18 cellular contexts compared by ENCODE assay signal in genomic region chr7:115014794-115015193, GRCh38.
A peak's percentile ranks its signal among the peaks of the same experiment; 100 is the strongest.
DNase-seq lines count a peak whose midpoint lies in the region; ATAC-seq, FAIRE-seq and TF ChIP-seq lines count a peak whose summit lies in the region.
"Had no signal": no experiment of that assay in that cellular context is flagged by ENCODE, and none has a peak within 500 bp of the region (broad histone marks: within the 10 kb centered on the region; RNA-seq: fewer than 3 reads in every experiment).

No MANE protein-coding gene starts in this region.

- no peak for FAIRE-seq in H54 (lab: Jason Lieb, UNC)
- FAIRE-seq: GM19239, H1 had no signal

- no peak for TF ChIP-seq POLR2A in H54 (IDR thresholded peaks at IDR 0.05; ENCODE audit: low read depth, low read length)

- peak overlapping the region; percentile 36 for H3K27ac ChIP-seq in CD4-positive, CD25-positive, alpha-beta regulatory T cell (ENCODE audit: insufficient read depth, low read length, poor library complexity, severe bottlenecking)
- peak overlapping the region; percentile 60 for H3K27ac ChIP-seq in KOPT-K1 (ENCODE audit: low read depth, low read length, poor library complexity, severe bottlenecking)
- H3K27ac ChIP-seq in smooth muscle cell (ENCODE audit: low read depth), result peak overlapping the region; percentile 87
- H3K27ac ChIP-seq: HL-60 had no signal

- H3K4me1 ChIP-seq in CD4-positive, CD25-positive, alpha-beta regulatory T cell (ENCODE audit: control insufficient read depth, insufficient read depth, low read length, poor library complexity, severe bottlenecking), result peaks cover 18% of the 10 kb centered on the region
- no peaks in the 10 kb centered on the region for H3K4me1 ChIP-seq in smooth muscle cell (ENCODE audit: low read depth)
- H3K4me1 ChIP-seq: Caco-2 had no signal

- no peak overlapping the region for H3K4me3 Mint-ChIP-seq in CD4-positive, CD25-positive, alpha-beta regulatory T cell
- peak overlapping the region in 1 of 2 donors; percentile 20 for H3K4me3 Mint-ChIP-seq in effector memory CD8-positive, alpha-beta T cell
- H3K4me3 Mint-ChIP-seq: B cell had no signal

- H3K36me3 ChIP-seq in CD4-positive, CD25-positive, alpha-beta regulatory T cell (ENCODE audit: control insufficient read depth, insufficient read depth, low read length), result peaks cover 19% of the 10 kb centered on the region
- peaks cover 34% of the 10 kb centered on the region for H3K36me3 ChIP-seq in KOPT-K1 (ENCODE audit: insufficient read depth, low read length)
- no peaks in the 10 kb centered on the region for H3K36me3 ChIP-seq in smooth muscle cell (ENCODE audit: low read depth)

- H3K9me3 Mint-ChIP-seq in CD4-positive, CD25-positive, alpha-beta regulatory T cell, result no peaks in the 10 kb centered on the region
- H3K9me3 Mint-ChIP-seq in effector memory CD8-positive, alpha-beta T cell, result no peaks in the 10 kb centered on the region
- H3K9me3 Mint-ChIP-seq: CD8-positive, alpha-beta memory T cell had no signal

- DNase-seq in CD4-positive, CD25-positive, alpha-beta regulatory T cell, result no peak
- DNase-seq in effector memory CD8-positive, alpha-beta T cell, result no peak
- DNase-seq in smooth muscle cell (lab: John Stamatoyannopoulos, UW; ENCODE audit: unreplicated experiment) (no peak), A172 (ENCODE audit: low spot score) (no peak), ureter (ENCODE audit: low spot score) (no peak), H54 (ENCODE audit: insufficient read length, low spot score) (no peak)
- no peak for DNase-seq in activated effector memory CD4-positive, alpha-beta T cell treated with Interleukin-2 at 50 U/mL for 16 hours
- DNase-seq: 8988T; C1 segment of cervical spinal cord; Caco-2; CD8-positive, alpha-beta memory T cell; GF-D8 had no signal

- H3K4me1 Mint-ChIP-seq in CD4-positive, CD25-positive, alpha-beta regulatory T cell, result peaks cover 25 to 59% (median 39%) of the 10 kb centered on the region in 4 donors
- peaks cover 27 to 44% of the 10 kb centered on the region in 2 donors for H3K4me1 Mint-ChIP-seq in effector memory CD8-positive, alpha-beta T cell (ENCODE audit: low read depth in 2 of 2)

- no peak overlapping the region for H3K4me2 ChIP-seq in smooth muscle cell

- no peak for ATAC-seq in CD4-positive, CD25-positive, alpha-beta regulatory T cell (ENCODE audit: low read depth in 2 of 2)
- peak; percentile 67 for ATAC-seq in effector memory CD8-positive, alpha-beta T cell (replicated peaks)
- ATAC-seq: HCT116 had no signal

- TF ChIP-seq CTCF in smooth muscle cell (IDR thresholded peaks at IDR 0.05; ENCODE audit: borderline replicate concordance, insufficient read depth, poor library complexity, severe bottlenecking), result no peak

- H3K27me3 Mint-ChIP-seq in CD4-positive, CD25-positive, alpha-beta regulatory T cell, result no peaks in the 10 kb centered on the region
- no peaks in the 10 kb centered on the region for H3K27me3 Mint-ChIP-seq in effector memory CD8-positive, alpha-beta T cell
- H3K27me3 Mint-ChIP-seq: B cell; CD8-positive, alpha-beta memory T cell had no signal

- 91% methylated on average over 1 of the region's 1 CpG for WGBS in smooth muscle cell (ENCODE audit: low lambda C conversion rate)

- peak overlapping the region in 1 of 3 donors; percentile 26 for H3K27ac Mint-ChIP-seq in CD4-positive, CD25-positive, alpha-beta regulatory T cell
- peak overlapping the region; percentile 38 to 49 for H3K27ac Mint-ChIP-seq in effector memory CD8-positive, alpha-beta T cell
- H3K27ac Mint-ChIP-seq: B cell had no signal

- no peaks in the 10 kb centered on the region for H3K27me3 ChIP-seq in CD4-positive, CD25-positive, alpha-beta regulatory T cell (ENCODE audit: control insufficient read depth, insufficient read depth, low read length)
- H3K27me3 ChIP-seq in smooth muscle cell (ENCODE audit: low read depth), result no peaks in the 10 kb centered on the region

- no peak overlapping the region for H3K4me3 ChIP-seq in CD4-positive, CD25-positive, alpha-beta regulatory T cell (ENCODE audit: low read depth, low read length)
- no peak overlapping the region for H3K4me3 ChIP-seq in smooth muscle cell

- H3K9me3 ChIP-seq in CD4-positive, CD25-positive, alpha-beta regulatory T cell (ENCODE audit: control insufficient read depth in 2 of 2, low read length in 2 of 2), result no peaks in the 10 kb centered on the region
- H3K9me3 ChIP-seq in KOPT-K1 (ENCODE audit: insufficient read depth, low read length, poor library complexity, severe bottlenecking) (peaks cover 5% of the 10 kb centered on the region), smooth muscle cell (replicated peaks; ENCODE audit: low read depth) (no peaks in the 10 kb centered on the region)
- H3K9me3 ChIP-seq: Caco-2 had no signal

- no peaks in the 10 kb centered on the region for H3F3A ChIP-seq in smooth muscle cell (ENCODE audit: low read depth)

- H3K79me2 ChIP-seq in smooth muscle cell (ENCODE audit: low read depth), result no peaks in the 10 kb centered on the region

- H3K36me3 Mint-ChIP-seq in CD4-positive, CD25-positive, alpha-beta regulatory T cell, result peaks cover 27% of the 10 kb centered on the region
- H3K36me3 Mint-ChIP-seq in effector memory CD8-positive, alpha-beta T cell (ENCODE audit: insufficient read depth), result peaks cover 15% of the 10 kb centered on the region

- no peaks in the 10 kb centered on the region for H4K20me1 ChIP-seq in smooth muscle cell (ENCODE audit: low read depth)

- H3K9ac ChIP-seq in smooth muscle cell (ENCODE audit: low read depth), result no peak overlapping the region

- no peak overlapping the region for H2AFZ ChIP-seq in smooth muscle cell (ENCODE audit: low read depth)

Comparison
In these comparisons a context has a peak if more than half of its experiments do, and no peak if none do; other contexts are left out.
1. H3K27ac ChIP-seq: peak in every context shown above with its lines; median percentile 87 in smooth muscle cell; 60 in KOPT-K1; 36 in CD4-positive, CD25-positive, alpha-beta regulatory T cell.